29 cellular contexts compared by ENCODE assay signal in genomic region chr17:43844241-43844640, GRCh38. TPM values are rescaled to one million over a fixed set of nuclear protein-coding genes. Genes with fewer than 3 reads are reported as not detected.
DNase-seq lines count a peak whose midpoint lies in the region; ATAC-seq and TF ChIP-seq lines count a peak whose summit lies in the region.
"Had no signal": no experiment of that assay in that cellular context is flagged by ENCODE, and none has a peak within 500 bp of the region (broad histone marks: within the 10 kb centered on the region; RNA-seq: fewer than 3 reads in every experiment).

No MANE protein-coding gene starts in this region.

- DNase-seq in mesenchymal stem cell (no peak), osteoblast (ENCODE audit: insufficient read length, low spot score, missing footprints) (peak; percentile 41), posterior vena cava (ENCODE audit: low spot score) (peak; percentile 38), upper lobe of right lung (peak; percentile 30), SIG-M5 (lab: John Stamatoyannopoulos, UW) (no peak), germinal center (ENCODE audit: low spot score) (no peak)
- no peak for DNase-seq in activated naive CD4-positive, alpha-beta T cell treated with anti-CD3 and anti-CD28 coated beads for 36 hours
- DNase-seq: 8988T; ACHN; BE2C; C1 segment of cervical spinal cord; CD4-positive, alpha-beta memory T cell; CD4-positive, CD25-positive, alpha-beta regulatory T cell; CD8-positive, alpha-beta memory T cell; COR-L47; DMS 273 treated with DMSO at 0.1 percent for 48 hours; DMS153; DMS53; DMS79; DND-41; EL; GDM1 had no signal

- no peak overlapping the region for H2BK120ac ChIP-seq in mesenchymal stem cell (ENCODE audit: low read depth, low read length)

- H3K27ac ChIP-seq in mesenchymal stem cell (ENCODE audit: low read length, poor library complexity, severe bottlenecking) (no peak overlapping the region), osteoblast (ENCODE audit: low read depth, low read length) (no peak overlapping the region), upper lobe of right lung (no peak overlapping the region)
- H3K27ac ChIP-seq: BLaER1 had no signal

- peaks cover 15% of the 10 kb centered on the region for H3K27me3 Mint-ChIP-seq in activated naive CD4-positive, alpha-beta T cell treated with anti-CD3 and anti-CD28 coated beads for 36 hours (ENCODE audit: low read depth)

- CTCF ChIA-PET in activated naive CD4-positive, alpha-beta T cell treated with anti-CD3 and anti-CD28 coated beads for 36 hours (lab: Charles Lee) = no interaction called here

- intact Hi-C loops in posterior vena cava (cut with DNase I) = loop anchor here in 1 of 2 donors (10.0 kb wide), 1 partner anchor 149 kb away; no protein-coding TSS in a partner anchor
- intact Hi-C loops in upper lobe of right lung (cut with DNase I) = loop anchor here (10.0 kb wide), 1 partner anchor 59 kb away; the partner anchor contains the start of gene CFAP97D1
- intact Hi-C loops in activated naive CD4-positive, alpha-beta T cell treated with anti-CD3 and anti-CD28 coated beads for 36 hours (cut with micrococcal nuclease) = no loop called here

- peak overlapping the region in 1 of 2 experiments; percentile 63 for H3K23ac ChIP-seq in mesenchymal stem cell (ENCODE audit: low read length in 2 of 2)

- no peak overlapping the region for H4K8ac ChIP-seq in mesenchymal stem cell (ENCODE audit: low read length)

- no peak overlapping the region for H4K91ac ChIP-seq in mesenchymal stem cell (ENCODE audit: low read length)

- no peaks in the 10 kb centered on the region for H4K20me1 ChIP-seq in osteoblast (ENCODE audit: insufficient read depth, low read length)
- H4K20me1 ChIP-seq: BLaER1 had no signal

- H3K9me3 Mint-ChIP-seq in activated naive CD4-positive, alpha-beta T cell treated with anti-CD3 and anti-CD28 coated beads for 36 hours = no peaks in the 10 kb centered on the region
- H3K9me3 Mint-ChIP-seq: CD4-positive, alpha-beta memory T cell; CD4-positive, CD25-positive, alpha-beta regulatory T cell; CD8-positive, alpha-beta memory T cell had no signal

- H3K14ac ChIP-seq in mesenchymal stem cell (ENCODE audit: low read length in 2 of 2) = no peak overlapping the region

- no peak overlapping the region for H3K4me3 Mint-ChIP-seq in activated naive CD4-positive, alpha-beta T cell treated with anti-CD3 and anti-CD28 coated beads for 36 hours
- H3K4me3 Mint-ChIP-seq: CD14-positive monocyte; CD4-positive, alpha-beta memory T cell; CD4-positive, CD25-positive, alpha-beta regulatory T cell; CD8-positive, alpha-beta memory T cell had no signal

- peak overlapping the region; percentile 83 for H2AK5ac ChIP-seq in mesenchymal stem cell (ENCODE audit: low read length, severe bottlenecking)

- 80% methylated on average over 3 of the region's 5 CpGs for WGBS in mesenchymal stem cell

- no peaks in the 10 kb centered on the region for H3K36me3 ChIP-seq in mesenchymal stem cell (ENCODE audit: control insufficient read depth in 1 of 2, insufficient read depth in 2 of 2, low read depth in 1 of 2, low read length in 2 of 2)
- H3K36me3 ChIP-seq in osteoblast (ENCODE audit: insufficient read depth, low read length) = no peaks in the 10 kb centered on the region
- no peaks in the 10 kb centered on the region for H3K36me3 ChIP-seq in upper lobe of right lung
- H3K36me3 ChIP-seq: BE2C, BLaER1 had no signal

- peaks cover 20% of the 10 kb centered on the region for H3K4me1 ChIP-seq in mesenchymal stem cell (ENCODE audit: control insufficient read depth, insufficient read depth, low read depth, low read length)
- H3K4me1 ChIP-seq in osteoblast (ENCODE audit: insufficient read depth, low read length) = peaks cover 3% of the 10 kb centered on the region
- peaks cover 26% of the 10 kb centered on the region for H3K4me1 ChIP-seq in upper lobe of right lung

- H3K4me3 ChIP-seq in mesenchymal stem cell (ENCODE audit: insufficient read depth in 1 of 2, low read depth in 1 of 2, low read length in 2 of 2) = no peak overlapping the region
- H3K4me3 ChIP-seq in osteoblast (ENCODE audit: insufficient read depth, low read length) = no peak overlapping the region
- H3K4me3 ChIP-seq in upper lobe of right lung = no peak overlapping the region
- H3K4me3 ChIP-seq: BLaER1, GM12878 had no signal

- H3K9me3 ChIP-seq in mesenchymal stem cell (ENCODE audit: control insufficient read depth, low read length) (no peaks in the 10 kb centered on the region), osteoblast (ENCODE audit: low read depth, low read length) (no peaks in the 10 kb centered on the region), upper lobe of right lung (no peaks in the 10 kb centered on the region)
- H3K9me3 ChIP-seq: BE2C, BLaER1 had no signal

- H2BK12ac ChIP-seq in mesenchymal stem cell (ENCODE audit: low read length in 2 of 2) = no peak overlapping the region

- H2BK15ac ChIP-seq in mesenchymal stem cell (ENCODE audit: low read depth, poor library complexity, severe bottlenecking) = no peak overlapping the region

- H3K4ac ChIP-seq in mesenchymal stem cell (ENCODE audit: low read depth in 1 of 2, low read length in 2 of 2) = no peak overlapping the region

- H3K36me3 Mint-ChIP-seq in activated naive CD4-positive, alpha-beta T cell treated with anti-CD3 and anti-CD28 coated beads for 36 hours (ENCODE audit: low read depth) = no peaks in the 10 kb centered on the region
- H3K36me3 Mint-ChIP-seq: CD14-positive monocyte; CD4-positive, alpha-beta memory T cell; CD4-positive, CD25-positive, alpha-beta regulatory T cell; CD8-positive, alpha-beta memory T cell had no signal

- H3K79me2 ChIP-seq in osteoblast (ENCODE audit: insufficient read depth, low read length) = no peaks in the 10 kb centered on the region

- no peaks in the 10 kb centered on the region for H3K79me1 ChIP-seq in mesenchymal stem cell (replicated peaks; ENCODE audit: low read length, poor library complexity, severe bottlenecking)

- no peaks in the 10 kb centered on the region for H3K4me1 Mint-ChIP-seq in activated naive CD4-positive, alpha-beta T cell treated with anti-CD3 and anti-CD28 coated beads for 36 hours (ENCODE audit: low read depth)
- H3K4me1 Mint-ChIP-seq: CD4-positive, CD25-positive, alpha-beta regulatory T cell; CD8-positive, alpha-beta memory T cell had no signal

- no peak overlapping the region for H2AFZ ChIP-seq in mesenchymal stem cell (ENCODE audit: low read depth, low read length)
- no peak overlapping the region for H2AFZ ChIP-seq in osteoblast (ENCODE audit: low read length)

- ATAC-seq in upper lobe of right lung = no peak
- ATAC-seq in HG03039 (IDR thresholded peaks at IDR 0.05; ENCODE audit: unreplicated experiment) = no peak
- ATAC-seq: GM12878 had no signal

- H2BK5ac ChIP-seq in mesenchymal stem cell (ENCODE audit: low read depth, low read length, poor library complexity, severe bottlenecking) = no peak overlapping the region

- peaks cover 19 to 37% of the 10 kb centered on the region in 2 experiments for H3K27me3 ChIP-seq in mesenchymal stem cell (ENCODE audit: control insufficient read depth in 1 of 2, insufficient read depth in 1 of 2, low read length in 2 of 2)
- peaks cover 5% of the 10 kb centered on the region for H3K27me3 ChIP-seq in osteoblast (ENCODE audit: insufficient read depth, low read length)
- no peaks in the 10 kb centered on the region for H3K27me3 ChIP-seq in upper lobe of right lung
- H3K27me3 ChIP-seq: BLaER1 had no signal

- no peak for TF ChIP-seq CTCF in osteoblast (IDR thresholded peaks at IDR 0.05; ENCODE audit: extremely low read depth, low read depth, low read length)
- TF ChIP-seq CTCF in upper lobe of right lung (IDR thresholded peaks at IDR 0.05) = no peak

- no peak overlapping the region for H3K18ac ChIP-seq in mesenchymal stem cell (ENCODE audit: low read depth in 1 of 2, low read length in 2 of 2)

- H3K9ac ChIP-seq in mesenchymal stem cell (ENCODE audit: low read length) = no peak overlapping the region
- H3K9ac ChIP-seq: BLaER1 had no signal

- no peak overlapping the region for H3K4me2 ChIP-seq in mesenchymal stem cell (ENCODE audit: low read length, poor library complexity, severe bottlenecking)
- no peak overlapping the region for H3K4me2 ChIP-seq in osteoblast (ENCODE audit: insufficient read depth, low read length)
- H3K4me2 ChIP-seq: BLaER1 had no signal

- no peak overlapping the region for H3K27ac Mint-ChIP-seq in activated naive CD4-positive, alpha-beta T cell treated with anti-CD3 and anti-CD28 coated beads for 36 hours
- H3K27ac Mint-ChIP-seq: CD14-positive monocyte; CD4-positive, alpha-beta memory T cell; CD4-positive, CD25-positive, alpha-beta regulatory T cell; CD8-positive, alpha-beta memory T cell had no signal

RNA-seq across cellular contexts. Expression of gene CD300LG, which starts 2.7 kb away (rescaled TPM):
- polyA plus RNA-seq in mesenchymal stem cell (2013, experiment 1 of 2) = not detected
- polyA plus RNA-seq in mesenchymal stem cell (2013, experiment 2 of 2) = not detected
- total RNA-seq in osteoblast (not detected in 2 replicates), posterior vena cava (1 to 10 TPM; 3.5 to 5.1 TPM), upper lobe of right lung (0.81 TPM)
- total RNA-seq in activated naive CD4-positive, alpha-beta T cell treated with anti-CD3 and anti-CD28 coated beads for 36 hours = not detected
- total RNA-seq: A673; CD4-positive, alpha-beta memory T cell; CD4-positive, CD25-positive, alpha-beta regulatory T cell; CD8-positive, alpha-beta memory T cell; G401; GM12878 had no signal
- polyA plus RNA-seq: AG04450; CD14-positive monocyte; CD4-positive, alpha-beta memory T cell; CD4-positive, CD25-positive, alpha-beta regulatory T cell; CD8-positive, alpha-beta memory T cell; GM12878 had no signal

RNA-seq across cellular contexts. Expression of gene MPP3, which starts 11.3 kb away (rescaled TPM):
- polyA plus RNA-seq in mesenchymal stem cell (2013, experiment 1 of 2) = 3.1 TPM
- polyA plus RNA-seq in mesenchymal stem cell (2013, experiment 2 of 2) = 3.2 TPM
- total RNA-seq in osteoblast (6.2 and 7.1 TPM in 2 replicates), posterior vena cava (10 to 100 TPM in 1 of 2 donors, 1 to 10 TPM in 1; 8.5 to 10.2 TPM), upper lobe of right lung (28.6 TPM)
- under 1 TPM; 0.30 to 0.33 TPM for total RNA-seq in activated naive CD4-positive, alpha-beta T cell treated with anti-CD3 and anti-CD28 coated beads for 36 hours
- total RNA-seq: CD4-positive, CD25-positive, alpha-beta regulatory T cell; GM12878 had no signal
- polyA plus RNA-seq: CD14-positive monocyte; CD4-positive, CD25-positive, alpha-beta regulatory T cell; CD8-positive, alpha-beta memory T cell; GM12878 had no signal

Comparison
In these comparisons a context has a peak if more than half of its experiments do, and no peak if none do; other contexts are left out.
1. DNase-seq: peak in osteoblast (single experiment), posterior vena cava (single experiment) and upper lobe of right lung (single experiment); none in mesenchymal stem cell (single experiment), SIG-M5 (single experiment), germinal center (single experiment) and activated naive CD4-positive, alpha-beta T cell treated with anti-CD3 and anti-CD28 coated beads for 36 hours (single experiment).